In the genomic region with DNA sequence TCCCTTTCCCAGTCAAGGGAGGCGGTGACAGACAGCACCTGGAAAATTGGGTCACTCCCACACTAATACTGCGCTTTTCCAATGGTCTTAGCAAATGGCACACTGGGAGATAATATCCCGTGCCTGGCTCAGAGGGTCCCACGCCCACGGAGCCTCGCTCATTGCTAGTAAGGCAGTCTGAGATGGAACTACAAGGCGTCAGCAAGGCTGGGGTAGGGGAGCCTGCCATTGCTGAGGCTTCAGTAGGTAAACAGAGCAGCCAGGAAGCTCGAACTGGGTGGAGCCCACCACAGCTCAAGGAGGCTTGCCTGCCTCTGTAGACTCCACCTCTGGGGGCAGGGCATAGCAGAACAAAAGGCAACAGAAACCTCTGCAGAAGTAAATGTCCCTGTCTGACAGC, we compare ENCODE assay signal across 7 cellular contexts.
DNase-seq lines count a peak whose midpoint lies in the region; ATAC-seq, FAIRE-seq and TF ChIP-seq lines count a peak whose summit lies in the region.
"Not testable (repeated sequence)": the region's sequence is repeated elsewhere in the genome, so short reads cannot be mapped to it uniquely, and the experiment has no call there.

No MANE protein-coding gene starts in this region.

- H3K18ac ChIP-seq in H1 (ENCODE audit: extremely low read depth, low read length) = not testable (repeated sequence)
- peak overlapping the region; percentile 19 for H3K18ac ChIP-seq in neuronal stem cell (ENCODE audit: low read length)

- not testable (repeated sequence) for H3K27me3 Mint-ChIP-seq in GM23338 (ENCODE audit: insufficient read depth, low read depth, poor library complexity); WTC11 (ENCODE audit: low read depth)

- not testable (repeated sequence) for H3K27ac ChIP-seq in GM23338 (ENCODE audit: low read depth); HUES6 (ENCODE audit: low read depth, low read length); OCI-LY1 (ENCODE audit: low read depth, low read length, poor library complexity, severe bottlenecking); H1 (ENCODE audit: low read depth, low read length); neuronal stem cell (replicated peaks; ENCODE audit: low read length)

- peak overlapping the region; percentile 68 for H4K8ac ChIP-seq in H1 (ENCODE audit: extremely low read depth, insufficient read depth, low read length)
- not testable (repeated sequence) for H4K8ac ChIP-seq in neuronal stem cell (ENCODE audit: low read depth, low read length)

- not testable (repeated sequence) for TF ChIP-seq POLR2A in H1 (IDR thresholded peaks at IDR 0.05; ENCODE audit: control extremely low read depth in 1 of 2, low read depth in 2 of 2, low read length in 2 of 2)

- not testable (repeated sequence) for H3F3A ChIP-seq in GM23338 (replicated peaks; ENCODE audit: low read depth); OCI-LY1 (ENCODE audit: insufficient read depth, low read length)

- not testable (repeated sequence) for H4K91ac ChIP-seq in H1 (replicated peaks; ENCODE audit: insufficient read length, low read length); neuronal stem cell (ENCODE audit: low read depth, low read length, poor library complexity)

- not testable (repeated sequence) for H3K79me2 ChIP-seq in GM23338 (replicated peaks; ENCODE audit: insufficient read depth); OCI-LY1 (ENCODE audit: insufficient read depth, low read length); H1 (ENCODE audit: control insufficient read depth in 1 of 2, insufficient read depth in 2 of 2, low read length in 2 of 2)

- not testable (repeated sequence) for H3K4me1 Mint-ChIP-seq in GM23338
- H3K4me1 Mint-ChIP-seq in WTC11 = peaks cover 14% of the 10 kb centered on the region

- H3K4me1 ChIP-seq in GM23338 (ENCODE audit: insufficient read depth); HUES6 (ENCODE audit: control insufficient read depth, insufficient read depth, low read length); OCI-LY1 (ENCODE audit: insufficient read depth, low read length, severe bottlenecking); H1 (replicated peaks in 1 of 4; ENCODE audit: control insufficient read depth in 3 of 4, insufficient read depth in 4 of 4, low read length in 3 of 4); iPS-15b (ENCODE audit: control insufficient read depth, insufficient read depth, low read length); neuronal stem cell (ENCODE audit: control insufficient read depth in 2 of 2, insufficient read depth in 1 of 2, low read depth in 1 of 2, low read length in 2 of 2): not testable (repeated sequence)

- 0 out of 2 replicates have a peak overlapping the region, but pooled peaks have one; percentile 27 for H2BK12ac ChIP-seq in H1 (ENCODE audit: low read depth, low read length)
- H2BK12ac ChIP-seq in neuronal stem cell (ENCODE audit: low read length) = not testable (repeated sequence)

- not testable (repeated sequence) for H2AK5ac ChIP-seq in H1 (ENCODE audit: low read depth, low read length); neuronal stem cell (ENCODE audit: low read depth, low read length)

- TF ChIP-seq CTCF in GM23338 (conservative IDR thresholded peaks at IDR 0.05; ENCODE audit: low read depth in 2 of 2); OCI-LY1 (IDR thresholded peaks at IDR 0.05; ENCODE audit: low read length); WTC11 (IDR thresholded peaks at IDR 0.05); H1 (IDR thresholded peaks at IDR 0.05; ENCODE audit: control extremely low read depth in 1 of 3, insufficient read depth in 1 of 3, low read depth in 1 of 3, low read length in 3 of 3): not testable (repeated sequence)

- not testable (repeated sequence) for H2BK20ac ChIP-seq in H1 (ENCODE audit: low read length)

- not testable (repeated sequence) for H3K36me3 Mint-ChIP-seq in GM23338 (ENCODE audit: low read depth); WTC11

- not testable (repeated sequence) for H3K4me3 Mint-ChIP-seq in GM23338
- H3K4me3 Mint-ChIP-seq in WTC11 = peak overlapping the region; percentile 45

- not testable (repeated sequence) for DNase-seq in GM23338 (ENCODE audit: low spot score); H1 (ENCODE audit: low read depth in 1 of 2, low spot score in 2 of 2); neuronal stem cell (ENCODE audit: low spot score)
- peak; percentile 49 for DNase-seq in WTC11 (ENCODE audit: low spot score)

- not testable (repeated sequence) for H3K4me3 ChIP-seq in GM23338; H1 (ENCODE audit: extremely low read depth in 1 of 4, insufficient read depth in 2 of 4, low read depth in 3 of 4, low read length in 4 of 4); neuronal stem cell (ENCODE audit: low read length in 2 of 2)
- H3K4me3 ChIP-seq in HUES6 (ENCODE audit: low read depth, low read length) (0 out of 2 replicates have a peak overlapping the region, but pooled peaks have one; percentile 36), OCI-LY1 (ENCODE audit: low read depth, low read length, poor library complexity, severe bottlenecking) (peak overlapping the region; percentile 33), iPS-15b (ENCODE audit: low read depth, low read length) (peak overlapping the region; percentile 41)

- H3K23me2 ChIP-seq in H1 (ENCODE audit: low read depth, low read length) = not testable (repeated sequence)

- POLR2A ChIA-PET in WTC11 (lab: Charles Lee); H1 (lab: Charles Lee; ENCODE audit: partially characterized antibody): not testable (repeated sequence)

- H3K27me3 ChIP-seq in GM23338 (ENCODE audit: insufficient read depth); HUES6 (ENCODE audit: control insufficient read depth, insufficient read depth, low read length); OCI-LY1 (ENCODE audit: insufficient read depth, low read length); H1 (replicated peaks in 1 of 4; ENCODE audit: control insufficient read depth in 3 of 4, extremely low read depth in 1 of 4, insufficient read depth in 3 of 4, low read length in 3 of 4); iPS-15b (ENCODE audit: control insufficient read depth, insufficient read depth, low read length); neuronal stem cell (ENCODE audit: control insufficient read depth in 3 of 3, insufficient read depth in 3 of 3, low read depth in 1 of 3, low read length in 3 of 3): not testable (repeated sequence)

- not testable (repeated sequence) for H4K5ac ChIP-seq in H1 (ENCODE audit: insufficient read length, low read depth, low read length)

- H3K9me3 ChIP-seq in HUES6 (ENCODE audit: control insufficient read depth, insufficient read depth, low read depth, low read length); OCI-LY1 (ENCODE audit: low read length); H1 (ENCODE audit: insufficient read depth in 2 of 2, low read depth in 1 of 2, low read length in 1 of 2); iPS-15b (ENCODE audit: control insufficient read depth, insufficient read depth, low read length); neuronal stem cell (replicated peaks in 1 of 2; ENCODE audit: control insufficient read depth in 2 of 2, insufficient read depth in 1 of 2, low read depth in 1 of 2, low read length in 2 of 2): not testable (repeated sequence)

- H3K79me1 ChIP-seq in H1 (ENCODE audit: low read depth, low read length); neuronal stem cell (ENCODE audit: low read depth, low read length): not testable (repeated sequence)

- ATAC-seq in GM23338 = not testable (repeated sequence)
- ATAC-seq in WTC11 = peak; percentile 74

- not testable (repeated sequence) for H3K36me3 ChIP-seq in GM23338 (ENCODE audit: insufficient read depth); HUES6 (ENCODE audit: control insufficient read depth, insufficient read depth, low read length); OCI-LY1 (ENCODE audit: insufficient read depth, low read length); H1 (ENCODE audit: control insufficient read depth in 2 of 4, insufficient read depth in 4 of 4, low read length in 3 of 4); iPS-15b (ENCODE audit: control insufficient read depth, insufficient read depth, low read length); neuronal stem cell (replicated peaks in 1 of 2; ENCODE audit: control insufficient read depth in 2 of 2, insufficient read depth in 2 of 2, low read length in 2 of 2)

- H3K4me2 ChIP-seq in GM23338 = 0 out of 2 replicates have a peak overlapping the region, but pooled peaks have one; percentile 59
- H3K4me2 ChIP-seq in OCI-LY1 (ENCODE audit: low read length) = peak overlapping the region; percentile 36; the same call in 1 of the 2 replicates
- peak overlapping the region; percentile 21 to 47; a peak in 2 of 4 replicates for H3K4me2 ChIP-seq in H1 (ENCODE audit: insufficient read depth in 1 of 2, low read depth in 2 of 2, low read length in 2 of 2)
- H3K4me2 ChIP-seq in neuronal stem cell (ENCODE audit: insufficient read depth, low read length, poor library complexity, severe bottlenecking) = not testable (repeated sequence)

- H3K9me3 Mint-ChIP-seq in GM23338 = peaks cover 11% of the 10 kb centered on the region; the same call in 2 of the 3 replicates
- H3K9me3 Mint-ChIP-seq in WTC11 = peaks cover 14% of the 10 kb centered on the region

- CTCF ChIA-PET in WTC11 (lab: Charles Lee) = interaction anchor here (0.7 to 1.4 kb wide), 2 partner anchors 16 to 93 kb away, joined by 3 to 4 read pairs; no protein-coding TSS in a partner anchor
- CTCF ChIA-PET in H1 (lab: Charles Lee; ENCODE audit: partially characterized antibody) = interaction anchor here (1.4 to 1.8 kb wide), 2 partner anchors 10 to 17 kb away, joined by 4 read pairs; no protein-coding TSS in a partner anchor

- H4K20me1 ChIP-seq in GM23338 (replicated peaks; ENCODE audit: insufficient read depth); OCI-LY1 (ENCODE audit: insufficient read depth, low read length); H1 (replicated peaks in 1 of 2; ENCODE audit: control insufficient read depth in 1 of 2, insufficient read depth in 2 of 2, low read length in 2 of 2): not testable (repeated sequence)

- not testable (repeated sequence) for H2BK5ac ChIP-seq in H1 (ENCODE audit: low read depth, low read length); neuronal stem cell (ENCODE audit: low read length)

- not testable (repeated sequence) for TF ChIP-seq EP300 in H1 (IDR thresholded peaks at IDR 0.05; ENCODE audit: borderline replicate concordance in 1 of 2, low read depth in 2 of 2, low read length in 2 of 2)

- FAIRE-seq in H1 (lab: Jason Lieb, UNC) = not testable (repeated sequence)

- 79% methylated on average over 8 of the region's 8 CpGs; no CpG with 5 or more reads in 1 of the 2 experiments for WGBS in H1 (ENCODE audit: extremely low coverage in 1 of 2, insufficient coverage in 1 of 2, insufficient read length in 1 of 2, insufficient replicate concordance in 2 of 2, low coverage in 1 of 2, low lambda C conversion rate in 2 of 2, missing lambda C conversion rate in 1 of 2), 2 experiments
- WGBS in neuronal stem cell (ENCODE audit: extremely low coverage in 2 of 2, insufficient read length in 2 of 2, insufficient replicate concordance in 1 of 2), 2 donors = no CpG with 5 or more reads among the region's 8 CpGs

- H2BK15ac ChIP-seq in H1 (ENCODE audit: low read length); neuronal stem cell (ENCODE audit: low read length): not testable (repeated sequence)

- H3K4ac ChIP-seq in H1 (replicated peaks; ENCODE audit: insufficient read length, low read depth, low read length); neuronal stem cell (ENCODE audit: low read length): not testable (repeated sequence)

- not testable (repeated sequence) for H3K14ac ChIP-seq in H1 (ENCODE audit: insufficient read length); neuronal stem cell (ENCODE audit: low read length)

- H3K23ac ChIP-seq in H1 (ENCODE audit: insufficient read length); neuronal stem cell (ENCODE audit: low read depth, low read length, poor library complexity): not testable (repeated sequence)

- H3K27ac Mint-ChIP-seq in GM23338, WTC11: not testable (repeated sequence)

- not testable (repeated sequence) for H3K9ac ChIP-seq in HUES6 (ENCODE audit: low read length); OCI-LY1 (ENCODE audit: low read length); H1 (replicated peaks in 1 of 4; ENCODE audit: extremely low read depth in 1 of 4, low read depth in 3 of 4, low read length in 3 of 4); iPS-15b (ENCODE audit: low read depth, low read length); neuronal stem cell (ENCODE audit: low read depth, low read length, poor library complexity)

- not testable (repeated sequence) for H3K9me2 ChIP-seq in GM23338 (ENCODE audit: insufficient read depth); OCI-LY1 (ENCODE audit: low read depth, low read length)

- H3K56ac ChIP-seq in H1 (replicated peaks; ENCODE audit: insufficient read length, low read depth, low read length) = not testable (repeated sequence)

- not testable (repeated sequence) for TF ChIP-seq RAD21 in H1 (IDR thresholded peaks at IDR 0.05 in 1 of 2, conservative IDR thresholded peaks at IDR 0.05 in 1 of 2; ENCODE audit: low read depth in 2 of 2, low read length in 2 of 2)

- H2BK120ac ChIP-seq in H1 (replicated peaks; ENCODE audit: low read depth, low read length); neuronal stem cell (ENCODE audit: low read depth, low read length): not testable (repeated sequence)

- H2AFZ ChIP-seq in GM23338 = peak overlapping the region; percentile 81
- H2AFZ ChIP-seq in OCI-LY1 (ENCODE audit: low read length); neuronal stem cell (ENCODE audit: low read length): not testable (repeated sequence)
- H2AFZ ChIP-seq in H1 (ENCODE audit: low read length) = peak overlapping the region; percentile 92
